Comparison of ENCODE assay signal across 16 cellular contexts in genomic region chrX:98962996-98963395, GRCh38.
DNase-seq lines count a peak whose midpoint lies in the region; ATAC-seq and TF ChIP-seq lines count a peak whose summit lies in the region.
"Had no signal": no experiment of that assay in that cellular context is flagged by ENCODE, and none has a peak within 500 bp of the region (broad histone marks: within the 10 kb centered on the region; RNA-seq: fewer than 3 reads in every experiment).

No MANE protein-coding gene starts in this region.

- no peak overlapping the region for H3K4me3 Mint-ChIP-seq in WTC11
- H3K4me3 Mint-ChIP-seq: B cell; CD4-positive, CD25-positive, alpha-beta regulatory T cell; CD8-positive, alpha-beta memory T cell had no signal

- no peak for TF ChIP-seq POLR2A in suprapubic skin (IDR thresholded peaks at IDR 0.05)

- H3K36me3 Mint-ChIP-seq in WTC11 = no peaks in the 10 kb centered on the region
- H3K36me3 Mint-ChIP-seq: CD4-positive, CD25-positive, alpha-beta regulatory T cell; CD8-positive, alpha-beta memory T cell had no signal

- peak overlapping the region; percentile 25; the same call in 1 of the 2 replicates for H3K9ac ChIP-seq in HUES48 (ENCODE audit: low read depth, low read length)

- DNase-seq in H7 = peak; percentile 14
- DNase-seq in WTC11 (ENCODE audit: low spot score) = no peak
- peak; percentile 9 for DNase-seq in iPS-NIHi7 (ENCODE audit: extremely low spot score)
- no peak for DNase-seq in mucosa of descending colon
- DNase-seq in activated effector memory CD4-positive, alpha-beta T cell treated with Interleukin-2 at 50 U/mL for 16 hours = no peak
- no peak for DNase-seq in suprapubic skin (ENCODE audit: low spot score in 2 of 2)
- DNase-seq: C1 segment of cervical spinal cord; CD4-positive, CD25-positive, alpha-beta regulatory T cell; CD8-positive, alpha-beta memory T cell; COR-L47; DMS 273 treated with DMSO at 0.1 percent for 48 hours; DMS53; IMR-90 had no signal

- ATAC-seq in WTC11 (peak; percentile 51; the same call in 1 of the 2 replicates), mucosa of descending colon (no peak)
- ATAC-seq: K562 had no signal

- 44% methylated on average over 2 of the region's 2 CpGs for WGBS in suprapubic skin

- H3K27me3 Mint-ChIP-seq in WTC11 (ENCODE audit: low read depth) = no peaks in the 10 kb centered on the region
- H3K27me3 Mint-ChIP-seq: B cell; CD4-positive, CD25-positive, alpha-beta regulatory T cell; CD8-positive, alpha-beta memory T cell had no signal

- no peaks in the 10 kb centered on the region for H3K36me3 ChIP-seq in H7 (replicated peaks; ENCODE audit: control insufficient read depth, insufficient read depth, low read length)
- H3K36me3 ChIP-seq in HUES48 (ENCODE audit: control insufficient read depth, insufficient read depth, low read length) = no peaks in the 10 kb centered on the region
- H3K36me3 ChIP-seq in mucosa of descending colon (ENCODE audit: low read depth) = no peaks in the 10 kb centered on the region
- no peaks in the 10 kb centered on the region for H3K36me3 ChIP-seq in suprapubic skin

- peaks cover 36% of the 10 kb centered on the region for H3K4me1 Mint-ChIP-seq in WTC11
- H3K4me1 Mint-ChIP-seq: B cell; CD4-positive, CD25-positive, alpha-beta regulatory T cell; CD8-positive, alpha-beta memory T cell had no signal

- H3K27ac Mint-ChIP-seq in WTC11 = peak overlapping the region; percentile 91
- H3K27ac Mint-ChIP-seq: B cell; CD8-positive, alpha-beta memory T cell had no signal

- intact Hi-C loops in mucosa of descending colon (cut with DNase I, micrococcal nuclease) = no loop called here

- H3K4me1 ChIP-seq in HUES48 (ENCODE audit: control insufficient read depth, insufficient read depth, low read length) = peaks cover 40% of the 10 kb centered on the region
- H3K4me1 ChIP-seq in mucosa of descending colon (ENCODE audit: low read depth) = no peaks in the 10 kb centered on the region
- H3K4me1 ChIP-seq in suprapubic skin = no peaks in the 10 kb centered on the region

- H3K4me3 ChIP-seq in H7 (ENCODE audit: insufficient read depth, low read depth, low read length) (no peak overlapping the region), HUES48 (ENCODE audit: low read depth, low read length) (no peak overlapping the region; the same call in 1 of the 2 replicates), mucosa of descending colon (no peak overlapping the region), suprapubic skin (no peak overlapping the region)
- H3K4me3 ChIP-seq: K562 had no signal

- H3K27me3 ChIP-seq in H7 (ENCODE audit: control insufficient read depth, insufficient read depth, low read length) (no peaks in the 10 kb centered on the region), HUES48 (ENCODE audit: control insufficient read depth, insufficient read depth, low read length) (no peaks in the 10 kb centered on the region), suprapubic skin (no peaks in the 10 kb centered on the region)

- no peak for TF ChIP-seq EP300 in suprapubic skin (IDR thresholded peaks at IDR 0.05)

- TF ChIP-seq CTCF in WTC11 (IDR thresholded peaks at IDR 0.05) (no peak), mucosa of descending colon (IDR thresholded peaks at IDR 0.05) (no peak), suprapubic skin (IDR thresholded peaks at IDR 0.05) (no peak)

- no peaks in the 10 kb centered on the region for H3K9me3 Mint-ChIP-seq in WTC11
- H3K9me3 Mint-ChIP-seq: CD8-positive, alpha-beta memory T cell had no signal

- POLR2A ChIA-PET in WTC11 (lab: Charles Lee) = no interaction called here

- H3K27ac ChIP-seq in HUES48 (ENCODE audit: low read depth, low read length) (peak overlapping the region; percentile 69), suprapubic skin (no peak overlapping the region)

- CTCF ChIA-PET in WTC11 (lab: Charles Lee) = interaction anchor here (0.7 kb wide), 1 partner anchor 109 kb away, joined by 3 read pairs; no protein-coding TSS in a partner anchor

- no peaks in the 10 kb centered on the region for H3K9me3 ChIP-seq in HUES48 (ENCODE audit: control insufficient read depth, insufficient read depth, low read length)
- H3K9me3 ChIP-seq in mucosa of descending colon = no peaks in the 10 kb centered on the region
- H3K9me3 ChIP-seq in suprapubic skin = no peaks in the 10 kb centered on the region

TF ChIP-seq in WTC11, 78 proteins besides CTCF, POLR2A, EP300 and RAD21 (continues in another document):
- no peak for TF ChIP-seq AR (CRISPR knock-in tag; IDR thresholded peaks at IDR 0.05)
- no peak for TF ChIP-seq NFE2L1 (CRISPR knock-in tag; IDR thresholded peaks at IDR 0.05)
- TF ChIP-seq RELA (CRISPR knock-in tag; IDR thresholded peaks at IDR 0.05; ENCODE audit: borderline replicate concordance) = no peak
- TF ChIP-seq ZMAT4 (CRISPR knock-in tag; IDR thresholded peaks at IDR 0.05) = no peak
- no peak for TF ChIP-seq GTF2I (CRISPR knock-in tag; conservative IDR thresholded peaks at IDR 0.05)
- TF ChIP-seq SMAD4 (CRISPR knock-in tag; IDR thresholded peaks at IDR 0.05) = no peak
- TF ChIP-seq ZNF232 (CRISPR knock-in tag; IDR thresholded peaks at IDR 0.05) = no peak
- TF ChIP-seq PRDM15 (CRISPR knock-in tag; IDR thresholded peaks at IDR 0.05) = no peak
- TF ChIP-seq SMAD3 (CRISPR knock-in tag; IDR thresholded peaks at IDR 0.05; ENCODE audit: borderline replicate concordance) = no peak
- TF ChIP-seq NR2C2 (CRISPR knock-in tag; IDR thresholded peaks at IDR 0.05) = no peak
- no peak for TF ChIP-seq NFYB (CRISPR knock-in tag; conservative IDR thresholded peaks at IDR 0.05; ENCODE audit: low read depth)
- TF ChIP-seq ZNF671 (CRISPR knock-in tag; IDR thresholded peaks at IDR 0.05) = no peak
- TF ChIP-seq ATF3 (CRISPR knock-in tag; conservative IDR thresholded peaks at IDR 0.05) = no peak
- no peak for TF ChIP-seq ETV6 (CRISPR knock-in tag; IDR thresholded peaks at IDR 0.05)
- TF ChIP-seq E2F4 (CRISPR knock-in tag; IDR thresholded peaks at IDR 0.05; ENCODE audit: borderline replicate concordance, low read depth) = no peak

Comparison
In these comparisons a context has a peak if more than half of its experiments do, and no peak if none do; other contexts are left out.
1. DNase-seq: peak in H7 (single experiment) and iPS-NIHi7 (single experiment); none in WTC11 (single experiment), mucosa of descending colon (0 of 3), activated effector memory CD4-positive, alpha-beta T cell treated with Interleukin-2 at 50 U/mL for 16 hours (single experiment) and suprapubic skin (0 of 2).